In the genomic region with DNA sequence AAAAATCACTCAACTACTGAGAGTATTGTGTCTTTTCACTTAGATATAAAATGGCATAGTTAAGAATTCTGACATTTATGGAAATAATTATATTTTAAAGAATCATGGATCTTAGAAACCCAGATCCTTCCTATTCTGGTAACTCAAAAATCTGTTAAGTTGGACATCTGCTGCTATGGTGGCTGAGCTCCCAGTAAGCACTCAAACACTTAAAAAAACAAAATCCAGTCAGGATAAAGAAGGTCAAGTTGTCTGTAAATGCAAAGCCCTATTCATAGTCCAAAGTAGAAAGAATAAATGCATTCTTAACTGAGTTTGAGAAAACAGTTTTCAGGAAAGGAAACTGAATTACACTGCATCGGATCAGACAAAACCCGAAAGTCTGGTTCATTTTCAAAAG, we compare ENCODE assay signal across 11 cellular contexts.
"Had no signal": no experiment of that assay in that cellular context is flagged by ENCODE, and none has a peak within 500 bp of the region (broad histone marks: within the 10 kb centered on the region; RNA-seq: fewer than 3 reads in every experiment).

No MANE protein-coding gene starts in this region.

- H3K4me1 Mint-ChIP-seq: neural crest cell had no signal

- H3K27ac ChIP-seq: ovary, right lobe of liver, VCaP had no signal

- H3K36me3 ChIP-seq: ovary had no signal

- H3K27ac Mint-ChIP-seq: dendritic cell treated with granulocyte-macrophage colony-stimulating factor and Interleukin-4, amounts not matched to agents 40 ng/mL and 50 ng/mL, for 4 days; T-helper 1 cell treated with Interleukin-12 subunit alpha and Interleukin-12 subunit beta and Interleukin-4 antibody, amounts not matched to agents 30 μg/mL and 1 μg/mL, for 36 hours had no signal

- H3K9me3 ChIP-seq: heart left ventricle, ovary, right lobe of liver had no signal

- H3K27me3 ChIP-seq: heart left ventricle, ovary, right lobe of liver had no signal

- H3K9me3 Mint-ChIP-seq: activated naive CD8-positive, alpha-beta T cell treated with anti-CD3 and anti-CD28 coated beads for 36 hours; dendritic cell treated with granulocyte-macrophage colony-stimulating factor and Interleukin-4, amounts not matched to agents 40 ng/mL and 50 ng/mL, for 4 days; neural crest cell; T-helper 1 cell treated with Interleukin-12 subunit alpha and Interleukin-12 subunit beta and Interleukin-4 antibody, amounts not matched to agents 30 μg/mL and 1 μg/mL, for 36 hours had no signal

- H3K27me3 Mint-ChIP-seq: activated naive CD8-positive, alpha-beta T cell treated with anti-CD3 and anti-CD28 coated beads for 36 hours; dendritic cell treated with granulocyte-macrophage colony-stimulating factor and Interleukin-4, amounts not matched to agents 40 ng/mL and 50 ng/mL, for 4 days had no signal

- DNase-seq: activated CD8-positive, alpha-beta memory T cell treated with anti-CD3 and anti-CD28 coated beads, Interleukin-2, amount 50 U/mL, for 48 hours; effector memory CD4-positive, alpha-beta T cell; right lobe of liver had no signal

- H3K4me1 ChIP-seq: right lobe of liver had no signal

- H3K4me3 ChIP-seq: heart left ventricle, lung, ovary, right lobe of liver had no signal

- H3K4me3 Mint-ChIP-seq: activated naive CD8-positive, alpha-beta T cell treated with anti-CD3 and anti-CD28 coated beads for 36 hours; dendritic cell treated with granulocyte-macrophage colony-stimulating factor and Interleukin-4, amounts not matched to agents 40 ng/mL and 50 ng/mL, for 4 days; neural crest cell; T-helper 1 cell treated with Interleukin-12 subunit alpha and Interleukin-12 subunit beta and Interleukin-4 antibody, amounts not matched to agents 30 μg/mL and 1 μg/mL, for 36 hours had no signal
